Comparison of ENCODE assay signal across 8 cellular contexts in genomic region chr17:82065193-82065637, GRCh38. TPM values are rescaled to one million over a fixed set of nuclear protein-coding genes. Genes with fewer than 3 reads are reported as not detected.
A peak's percentile ranks its signal among the peaks of the same experiment; 100 is the strongest.
DNase-seq lines count a peak whose midpoint lies in the region; ATAC-seq, FAIRE-seq and TF ChIP-seq lines count a peak whose summit lies in the region.

No MANE protein-coding gene starts in this region.

- no peaks in the 10 kb centered on the region for H3K9me1 ChIP-seq in endothelial cell of umbilical vein (replicated peaks; ENCODE audit: control insufficient read depth, extremely low read depth, insufficient read depth, low read length)

- peak; percentile 56 for ATAC-seq in HCT116
- no peak for ATAC-seq in GM18873 (IDR thresholded peaks at IDR 0.05; ENCODE audit: low FRiP score, unreplicated experiment)

- H4K20me1 ChIP-seq in HCT116 (ENCODE audit: insufficient read depth) (no peaks in the 10 kb centered on the region), endothelial cell of umbilical vein (replicated peaks; ENCODE audit: control insufficient read depth, extremely low read depth, insufficient read depth, low read length) (no peaks in the 10 kb centered on the region)

- no peaks in the 10 kb centered on the region for H3K9me3 Mint-ChIP-seq in Caco-2 (ENCODE audit: unreplicated experiment)
- H3K9me3 Mint-ChIP-seq in T-helper 1 cell treated with Interleukin-12 subunit alpha and Interleukin-12 subunit beta and Interleukin-4 antibody, amounts not matched to agents 30 μg/mL and 1 μg/mL, for 36 hours: no peaks in the 10 kb centered on the region
- H3K9me3 Mint-ChIP-seq in nephron: no peaks in the 10 kb centered on the region

- no peak for DNase-seq in Caco-2
- no peak for DNase-seq in HCT116 (ENCODE audit: low read depth, low spot score)
- peak; percentile 36 for DNase-seq in endothelial cell of umbilical vein (ENCODE audit: low read depth, low spot score)
- no peak for DNase-seq in middle frontal gyrus (ENCODE audit: extremely low spot score, low spot score)
- DNase-seq in GM13976 (ENCODE audit: low spot score): no peak

- FAIRE-seq in endothelial cell of umbilical vein (lab: Jason Lieb, UNC): no peak

- CTCF ChIA-PET in Caco-2 (lab: Charles Lee) (interaction anchor here (0.9 kb wide), 1 partner anchor 35 kb away, joined by 3 read pairs; no protein-coding TSS in a partner anchor), HCT116 (lab: Charles Lee) (no interaction called here), endothelial cell of umbilical vein (lab: Charles Lee) (interaction anchor here (1.0 to 1.1 kb wide), 2 partner anchors 28 to 35 kb away, joined by 3 to 6 read pairs; partner anchors contain the start of gene DCXR)

- H3K9me3 ChIP-seq in Caco-2 (no peaks in the 10 kb centered on the region), HCT116 (ENCODE audit: control insufficient read depth in 1 of 2, insufficient read depth in 1 of 2, low read depth in 1 of 2, low read length in 2 of 2) (no peaks in the 10 kb centered on the region), endothelial cell of umbilical vein (replicated peaks; ENCODE audit: control insufficient read depth, insufficient read depth, low read length) (no peaks in the 10 kb centered on the region)

- H3K4me3 ChIP-seq in Caco-2 (ENCODE audit: low read depth, low read length) (peak overlapping the region; percentile 59), HCT116 (replicated peaks in 1 of 2; ENCODE audit: low read depth in 1 of 2, low read length in 2 of 2) (peak overlapping the region; percentile 96 to 100), endothelial cell of umbilical vein (replicated peaks in 1 of 3; ENCODE audit: insufficient read depth in 1 of 3, low read depth in 1 of 3, low read length in 3 of 3) (peak overlapping the region; percentile 55 to 82 (median 76))

- H2AFZ ChIP-seq in HCT116 (ENCODE audit: low read depth, low read length, poor library complexity, severe bottlenecking) (no peak overlapping the region), endothelial cell of umbilical vein (ENCODE audit: low read depth, low read length) (peak overlapping the region; percentile 99)

- H3K27ac Mint-ChIP-seq in Caco-2 (ENCODE audit: unreplicated experiment) (no peak overlapping the region), nephron (no peak overlapping the region)
- H3K27ac Mint-ChIP-seq in T-helper 1 cell treated with Interleukin-12 subunit alpha and Interleukin-12 subunit beta and Interleukin-4 antibody, amounts not matched to agents 30 μg/mL and 1 μg/mL, for 36 hours: no peak overlapping the region

- intact Hi-C loops in Caco-2 (cut with micrococcal nuclease; ENCODE audit: unreplicated experiment) (no loop called here), HCT116 (cut with micrococcal nuclease) (no loop called here), endothelial cell of umbilical vein (cut with micrococcal nuclease) (no loop called here)

- H3K4me3 Mint-ChIP-seq in Caco-2 (ENCODE audit: unreplicated experiment) (peak overlapping the region; percentile 74), nephron (peak overlapping the region; percentile 68 to 75 (median 69))
- H3K4me3 Mint-ChIP-seq in T-helper 1 cell treated with Interleukin-12 subunit alpha and Interleukin-12 subunit beta and Interleukin-4 antibody, amounts not matched to agents 30 μg/mL and 1 μg/mL, for 36 hours: peak overlapping the region; percentile 61

- peaks cover 35% of the 10 kb centered on the region for H3K79me2 ChIP-seq in HCT116 (ENCODE audit: insufficient read depth, low read length)
- H3K79me2 ChIP-seq in endothelial cell of umbilical vein (ENCODE audit: control insufficient read depth, insufficient read depth, low read length): peaks cover 14% of the 10 kb centered on the region

- TF ChIP-seq RAD21 in HCT116 (IDR thresholded peaks at IDR 0.05; ENCODE audit: low read depth): no peak

- H3K36me3 ChIP-seq in Caco-2 (ENCODE audit: control insufficient read depth, insufficient read depth, low read length) (peaks cover 3% of the 10 kb centered on the region; the same call in 1 of the 2 replicates), HCT116 (ENCODE audit: control insufficient read depth in 1 of 2, insufficient read depth in 2 of 2, low read length in 2 of 2) (peaks cover 15 to 40% of the 10 kb centered on the region in 2 experiments; a peak in 3 of 4 replicates), endothelial cell of umbilical vein (ENCODE audit: control insufficient read depth in 2 of 2, extremely low read depth in 1 of 2, insufficient read depth in 2 of 2, low read length in 2 of 2) (peaks cover 0 to 15% of the 10 kb centered on the region in 2 experiments)

- H3K27ac ChIP-seq in HCT116 (ENCODE audit: low read depth, low read length) (peak overlapping the region; percentile 89), endothelial cell of umbilical vein (ENCODE audit: insufficient read depth, low read depth, low read length) (peak overlapping the region; percentile 48)

- H3K4me1 Mint-ChIP-seq in Caco-2 (ENCODE audit: low read depth, unreplicated experiment): no peaks in the 10 kb centered on the region
- peaks cover 6% of the 10 kb centered on the region for H3K4me1 Mint-ChIP-seq in T-helper 1 cell treated with Interleukin-12 subunit alpha and Interleukin-12 subunit beta and Interleukin-4 antibody, amounts not matched to agents 30 μg/mL and 1 μg/mL, for 36 hours (ENCODE audit: low read depth)
- no peaks in the 10 kb centered on the region for H3K4me1 Mint-ChIP-seq in nephron

- POLR2A ChIA-PET in Caco-2 (lab: Charles Lee) (interaction anchor here (0.8 kb wide), 1 partner anchor 35 kb away, joined by 3 read pairs; no protein-coding TSS in a partner anchor), HCT116 (lab: Charles Lee) (interaction anchor here (0.9 kb wide), 1 partner anchor 34 kb away, joined by 3 read pairs; no protein-coding TSS in a partner anchor), endothelial cell of umbilical vein (lab: Charles Lee) (interaction anchor here (0.6 to 0.7 kb wide), 2 partner anchors 33 to 120 kb away, joined by 3 read pairs; no protein-coding TSS in a partner anchor)

- H3K4me1 ChIP-seq in Caco-2 (peaks cover 12% of the 10 kb centered on the region), HCT116 (ENCODE audit: control insufficient read depth in 1 of 2, insufficient read depth in 2 of 2, low read length in 2 of 2) (peaks cover 11 to 22% of the 10 kb centered on the region in 2 experiments; a peak in 3 of 4 replicates), endothelial cell of umbilical vein (ENCODE audit: control insufficient read depth, extremely low read depth, insufficient read depth, low read length) (peaks cover 15% of the 10 kb centered on the region)

- H3K9me2 ChIP-seq in HCT116 (ENCODE audit: insufficient read depth): no peaks in the 10 kb centered on the region

- in situ Hi-C loops in GM13976 (cut with MboI; ENCODE audit: low sequenced_read_pairs, unreplicated experiment): no loop called here

- H3K27me3 Mint-ChIP-seq in Caco-2 (ENCODE audit: insufficient read depth, unreplicated experiment) (no peaks in the 10 kb centered on the region), nephron (ENCODE audit: low read depth) (no peaks in the 10 kb centered on the region)
- no peaks in the 10 kb centered on the region for H3K27me3 Mint-ChIP-seq in T-helper 1 cell treated with Interleukin-12 subunit alpha and Interleukin-12 subunit beta and Interleukin-4 antibody, amounts not matched to agents 30 μg/mL and 1 μg/mL, for 36 hours (ENCODE audit: low read depth)

- peak overlapping the region; percentile 100 for H3K4me2 ChIP-seq in HCT116 (ENCODE audit: low read length)
- H3K4me2 ChIP-seq in endothelial cell of umbilical vein (ENCODE audit: insufficient read depth, low read length): peak overlapping the region; percentile 78

- H3K27me3 ChIP-seq in Caco-2 (replicated peaks; ENCODE audit: control insufficient read depth, insufficient read depth, low read length) (no peaks in the 10 kb centered on the region), HCT116 (ENCODE audit: insufficient read depth, low read length) (no peaks in the 10 kb centered on the region), endothelial cell of umbilical vein (ENCODE audit: control insufficient read depth in 2 of 2, insufficient read depth in 2 of 2, low read length in 2 of 2) (no peaks in the 10 kb centered on the region)

- peaks cover 21% of the 10 kb centered on the region for H3K36me3 Mint-ChIP-seq in Caco-2 (ENCODE audit: insufficient read depth, unreplicated experiment)
- H3K36me3 Mint-ChIP-seq in T-helper 1 cell treated with Interleukin-12 subunit alpha and Interleukin-12 subunit beta and Interleukin-4 antibody, amounts not matched to agents 30 μg/mL and 1 μg/mL, for 36 hours (ENCODE audit: low read depth): peaks cover 1% of the 10 kb centered on the region
- peaks cover 1% of the 10 kb centered on the region for H3K36me3 Mint-ChIP-seq in nephron (ENCODE audit: low read depth)

- peak overlapping the region; percentile 100 for H3K9ac ChIP-seq in HCT116 (ENCODE audit: low read length)
- H3K9ac ChIP-seq in endothelial cell of umbilical vein (replicated peaks; ENCODE audit: extremely low read depth, insufficient read depth, low read length): peak overlapping the region; percentile 77

- dilution Hi-C loops in endothelial cell of umbilical vein (cut with MboI; ENCODE audit: extremely low pct_ligation_motif_present, low sequenced_read_pairs): no loop called here

- BruUV-seq in Caco-2 (replicated peaks; lab: Mats Ljungman, UMichigan) (no TSS peak), HCT116 (replicated peaks; lab: Mats Ljungman, UMichigan) (no TSS peak), endothelial cell of umbilical vein (replicated peaks; lab: Mats Ljungman, UMichigan) (no TSS peak)

- TF ChIP-seq POLR2A in HCT116 (IDR thresholded peaks at IDR 0.05; ENCODE audit: borderline replicate concordance, extremely low read depth, insufficient read depth, insufficient read length): no peak
- no peak for TF ChIP-seq POLR2A in endothelial cell of umbilical vein (IDR thresholded peaks at IDR 0.05; ENCODE audit: low read depth, low read length)

- RAD21 ChIA-PET in HCT116 (lab: Charles Lee; ENCODE audit: low non-redundant PET in 1 of 2, low total read pairs in 2 of 2, uncharacterized antibody in 2 of 2, unreplicated experiment in 2 of 2): no interaction called here

- no peak for TF ChIP-seq CTCF in Caco-2 (IDR thresholded peaks at IDR 0.05; ENCODE audit: insufficient read depth in 1 of 2, low read depth in 1 of 2, low read length in 1 of 2, severe bottlenecking in 1 of 2, unreplicated experiment in 1 of 2)
- TF ChIP-seq CTCF in HCT116 (IDR thresholded peaks at IDR 0.05 in 2 of 3, conservative IDR thresholded peaks at IDR 0.05 in 1 of 3; ENCODE audit: borderline replicate concordance in 1 of 3, insufficient read depth in 1 of 3, low read depth in 2 of 3, low read length in 2 of 3): no peak
- no peak for TF ChIP-seq CTCF in endothelial cell of umbilical vein (IDR thresholded peaks at IDR 0.05; ENCODE audit: extremely low read depth in 1 of 2, insufficient read depth in 1 of 2, low read depth in 1 of 2, low read length in 2 of 2)
- TF ChIP-seq CTCF in nephron (IDR thresholded peaks at IDR 0.05; ENCODE audit: unreplicated experiment in 3 of 3): no peak
- no peak for TF ChIP-seq CTCF in GM13976 (IDR thresholded peaks at IDR 0.05; ENCODE audit: borderline replicate concordance, control extremely low read depth, extremely low read depth, insufficient read depth, missing control alignments)

RNA-seq across cellular contexts. Expression of gene DUS1L, which starts 0.4 kb away (rescaled TPM):
- 129 TPM in 2 replicates for total RNA-seq in Caco-2 (2022)
- 176 TPM for total RNA-seq in HCT116 (2021; ENCODE audit: unreplicated experiment)
- polyA plus RNA-seq in HCT116 (2012): 120 and 129 TPM in 2 replicates
- 90.3 and 92.9 TPM in 2 replicates for total RNA-seq in endothelial cell of umbilical vein
- polyA plus RNA-seq in endothelial cell of umbilical vein: 60.1 and 63.1 TPM in 2 replicates
- polyA plus RNA-seq in endothelial cell of umbilical vein (2011; cell fraction: cytosol; rRNA removed): 77.7 and 80.7 TPM in 2 replicates
- 360 and 376 TPM in 2 replicates for polyA plus RNA-seq in endothelial cell of umbilical vein (2011; cell fraction: nucleus; rRNA removed)
- 70.4 and 74.8 TPM in 2 replicates for polyA plus RNA-seq in endothelial cell of umbilical vein (2012)
- polyA minus RNA-seq in endothelial cell of umbilical vein: 18.5 and 25.1 TPM in 2 replicates
- polyA minus RNA-seq in endothelial cell of umbilical vein (2011; cell fraction: cytosol; rRNA and poly(A)+ RNA removed): 51.7 TPM
- polyA minus RNA-seq in endothelial cell of umbilical vein (2011; cell fraction: nucleus; rRNA and poly(A)+ RNA removed): 43.2 and 55.0 TPM in 2 replicates

RNA-seq across cellular contexts. Expression of gene GPS1, which starts 13.5 kb away (rescaled TPM):
- total RNA-seq in Caco-2 (2022) (185 and 195 TPM in 2 replicates), HCT116 (2021; ENCODE audit: unreplicated experiment) (205 TPM), endothelial cell of umbilical vein (96.6 and 116 TPM in 2 replicates)
- polyA plus RNA-seq in HCT116 (2012): 154 and 156 TPM in 2 replicates
- polyA plus RNA-seq in endothelial cell of umbilical vein: 178 and 235 TPM in 2 replicates
- 114 and 120 TPM in 2 replicates for polyA plus RNA-seq in endothelial cell of umbilical vein (2011; cell fraction: cytosol; rRNA removed)
- polyA plus RNA-seq in endothelial cell of umbilical vein (2011; cell fraction: nucleus; rRNA removed): 219 and 242 TPM in 2 replicates
- 102 and 112 TPM in 2 replicates for polyA plus RNA-seq in endothelial cell of umbilical vein (2012)
- 81.1 and 97.3 TPM in 2 replicates for polyA minus RNA-seq in endothelial cell of umbilical vein
- polyA minus RNA-seq in endothelial cell of umbilical vein (2011; cell fraction: cytosol; rRNA and poly(A)+ RNA removed): 94.1 TPM
- polyA minus RNA-seq in endothelial cell of umbilical vein (2011; cell fraction: nucleus; rRNA and poly(A)+ RNA removed): 35.2 and 44.9 TPM in 2 replicates

RNA-seq across cellular contexts. Expression of gene RFNG, which starts 13.6 kb away (rescaled TPM):
- total RNA-seq in Caco-2 (2022) (33.0 and 35.5 TPM in 2 replicates), HCT116 (2021; ENCODE audit: unreplicated experiment) (52.0 TPM), endothelial cell of umbilical vein (33.7 and 36.9 TPM in 2 replicates)
- 53.5 and 62.2 TPM in 2 replicates for polyA plus RNA-seq in HCT116 (2012)
- 40.0 and 59.2 TPM in 2 replicates for polyA plus RNA-seq in endothelial cell of umbilical vein
- polyA plus RNA-seq in endothelial cell of umbilical vein (2011; cell fraction: cytosol; rRNA removed): 14.3 and 27.7 TPM in 2 replicates
- polyA plus RNA-seq in endothelial cell of umbilical vein (2011; cell fraction: nucleus; rRNA removed): 122 and 156 TPM in 2 replicates
- 22.3 and 37.7 TPM in 2 replicates for polyA plus RNA-seq in endothelial cell of umbilical vein (2012)
- polyA minus RNA-seq in endothelial cell of umbilical vein: 13.8 and 16.9 TPM in 2 replicates
- polyA minus RNA-seq in endothelial cell of umbilical vein (2011; cell fraction: cytosol; rRNA and poly(A)+ RNA removed): 8.5 TPM
- polyA minus RNA-seq in endothelial cell of umbilical vein (2011; cell fraction: nucleus; rRNA and poly(A)+ RNA removed): 14.9 and 33.9 TPM in 2 replicates

RNA-seq across cellular contexts. Expression of gene DCXR, which starts 27.7 kb away (rescaled TPM):
- 197 and 208 TPM in 2 replicates for total RNA-seq in Caco-2 (2022)
- 306 TPM for total RNA-seq in HCT116 (2021; ENCODE audit: unreplicated experiment)
- 324 and 351 TPM in 2 replicates for polyA plus RNA-seq in HCT116 (2012)
- 75.2 and 93.0 TPM in 2 replicates for total RNA-seq in endothelial cell of umbilical vein
- 178 and 241 TPM in 2 replicates for polyA plus RNA-seq in endothelial cell of umbilical vein
- polyA plus RNA-seq in endothelial cell of umbilical vein (2011; cell fraction: cytosol; rRNA removed): 153 and 181 TPM in 2 replicates
- polyA plus RNA-seq in endothelial cell of umbilical vein (2011; cell fraction: nucleus; rRNA removed): 150 and 164 TPM in 2 replicates
- polyA plus RNA-seq in endothelial cell of umbilical vein (2012): 106 and 108 TPM in 2 replicates
- 41.9 and 53.2 TPM in 2 replicates for polyA minus RNA-seq in endothelial cell of umbilical vein
- 39.0 TPM for polyA minus RNA-seq in endothelial cell of umbilical vein (2011; cell fraction: cytosol; rRNA and poly(A)+ RNA removed)
- 8.4 and 18.0 TPM in 2 replicates for polyA minus RNA-seq in endothelial cell of umbilical vein (2011; cell fraction: nucleus; rRNA and poly(A)+ RNA removed)

RNA-seq across cellular contexts. Expression of gene FASN, which starts 32.8 kb away (rescaled TPM):
- total RNA-seq in Caco-2 (2022): 330 and 359 TPM in 2 replicates
- total RNA-seq in HCT116 (2021; ENCODE audit: unreplicated experiment): 754 TPM
- polyA plus RNA-seq in HCT116 (2012): 391 and 513 TPM in 2 replicates
- total RNA-seq in endothelial cell of umbilical vein: 351 and 360 TPM in 2 replicates
- polyA plus RNA-seq in endothelial cell of umbilical vein: 101 and 130 TPM in 2 replicates
- polyA plus RNA-seq in endothelial cell of umbilical vein (2011; cell fraction: cytosol; rRNA removed): 65.4 and 99.2 TPM in 2 replicates
- 138 and 140 TPM in 2 replicates for polyA plus RNA-seq in endothelial cell of umbilical vein (2011; cell fraction: nucleus; rRNA removed)
- polyA plus RNA-seq in endothelial cell of umbilical vein (2012): 87.0 and 96.4 TPM in 2 replicates
- polyA minus RNA-seq in endothelial cell of umbilical vein: 113 and 145 TPM in 2 replicates
- polyA minus RNA-seq in endothelial cell of umbilical vein (2011; cell fraction: cytosol; rRNA and poly(A)+ RNA removed): 182 TPM
- 61.0 and 111 TPM in 2 replicates for polyA minus RNA-seq in endothelial cell of umbilical vein (2011; cell fraction: nucleus; rRNA and poly(A)+ RNA removed)
